ENCODE assay signal across 8 cellular contexts in the genomic region with DNA sequence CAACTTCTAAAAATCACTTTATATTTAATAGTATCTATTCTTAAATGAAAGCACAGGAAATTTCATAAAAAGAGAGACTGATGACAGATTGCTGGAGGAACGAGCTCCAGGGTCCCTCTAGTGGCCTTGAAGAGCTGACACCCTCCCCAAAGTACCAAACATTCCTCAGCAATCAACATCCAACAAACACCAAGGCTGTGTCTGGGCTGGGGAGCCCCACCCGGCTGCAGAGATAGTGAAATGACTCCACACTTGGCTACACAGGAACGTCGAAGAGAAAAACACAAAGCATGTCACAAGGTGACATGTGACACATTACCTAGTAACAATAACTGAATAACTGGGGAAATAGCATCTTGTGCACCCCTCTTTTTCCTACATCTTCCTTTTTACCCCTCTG. TPM values are rescaled to one million over a fixed set of nuclear protein-coding genes. Genes with fewer than 3 reads are reported as not detected.
DNase-seq lines count a peak whose midpoint lies in the region; ATAC-seq and TF ChIP-seq lines count a peak whose summit lies in the region.

No MANE protein-coding gene starts in this region.

- peak; percentile 79 for ATAC-seq in HG03457 (IDR thresholded peaks at IDR 0.05; ENCODE audit: unreplicated experiment)
- peak; percentile 88 for ATAC-seq in RWPE2 (ENCODE audit: low read depth)

- H3K9me3 ChIP-seq in RWPE2 (ENCODE audit: severe bottlenecking): no peaks in the 10 kb centered on the region

- TF ChIP-seq CTCF in GM20000 (IDR thresholded peaks at IDR 0.05; ENCODE audit: extremely low read depth, missing control alignments) (peak; percentile 60), RWPE2 (IDR thresholded peaks at IDR 0.05; ENCODE audit: poor library complexity, severe bottlenecking) (peak; percentile 85)

- no peaks in the 10 kb centered on the region for H3K4me1 ChIP-seq in RWPE2 (ENCODE audit: insufficient read depth, poor library complexity, severe bottlenecking)

- H3K27ac ChIP-seq in RWPE2 (ENCODE audit: poor library complexity, severe bottlenecking): no peak overlapping the region

- H3K27me3 ChIP-seq in RWPE2 (ENCODE audit: insufficient read depth, poor library complexity, severe bottlenecking): no peaks in the 10 kb centered on the region

- DNase-seq in activated CD8-positive, alpha-beta memory T cell treated with anti-CD3 and anti-CD28 coated beads, Interleukin-2, amount 50 U/mL, for 4 hours: peak; percentile 17
- DNase-seq in activated CD8-positive, alpha-beta memory T cell treated with anti-CD3 and anti-CD28 coated beads, Interleukin-2, amount 50 U/mL, for 48 hours: no peak
- DNase-seq in GM20000 (ENCODE audit: low spot score) (peak; percentile 48), RWPE2 (ENCODE audit: low spot score) (no peak), ecto neural progenitor cell (ENCODE audit: low spot score) (peak; percentile 51), midbrain (lab: John Stamatoyannopoulos, UW) (peak; percentile 42), mucosa of gallbladder (ENCODE audit: low spot score) (no peak)

- H3K36me3 ChIP-seq in RWPE2 (ENCODE audit: low read depth): no peaks in the 10 kb centered on the region

- H3K4me3 ChIP-seq in RWPE2 (ENCODE audit: severe bottlenecking): no peak overlapping the region

RNA-seq across cellular contexts. Expression of a gene that starts 45.6 kb away (rescaled TPM):
- 8.3 TPM for total RNA-seq in mucosa of gallbladder

Comparison
In these comparisons a context has a peak if more than half of its experiments do, and no peak if none do; other contexts are left out.
1. DNase-seq: peak in activated CD8-positive, alpha-beta memory T cell treated with anti-CD3 and anti-CD28 coated beads, Interleukin-2, amount 50 U/mL, for 4 hours (single experiment), GM20000 (single experiment), ecto neural progenitor cell (single experiment) and midbrain (single experiment); none in activated CD8-positive, alpha-beta memory T cell treated with anti-CD3 and anti-CD28 coated beads, Interleukin-2, amount 50 U/mL, for 48 hours (single experiment), RWPE2 (single experiment) and mucosa of gallbladder (single experiment).